21 cellular contexts compared by ENCODE assay signal in genomic region chr7:105719395-105719794, GRCh38.
DNase-seq lines count a peak whose midpoint lies in the region; ATAC-seq and TF ChIP-seq lines count a peak whose summit lies in the region.
"Had no signal": no experiment of that assay in that cellular context is flagged by ENCODE, and none has a peak within 500 bp of the region (broad histone marks: within the 10 kb centered on the region; RNA-seq: fewer than 3 reads in every experiment).

No MANE protein-coding gene starts in this region.

- TF ChIP-seq CTCF in NB4 (IDR thresholded peaks at IDR 0.05; ENCODE audit: low read depth, low read length) (no peak), WTC11 (IDR thresholded peaks at IDR 0.05) (no peak), left lung (IDR thresholded peaks at IDR 0.05) (no peak)

- no peak overlapping the region for H3K23ac ChIP-seq in trophoblast cell (ENCODE audit: low read length)

- no peaks in the 10 kb centered on the region for H3K27me3 Mint-ChIP-seq in WTC11 (ENCODE audit: low read depth)
- H3K27me3 Mint-ChIP-seq: activated CD4-positive, alpha-beta T cell treated with anti-CD3 and anti-CD28 coated beads for 36 hours; activated naive CD4-positive, alpha-beta T cell treated with anti-CD3 and anti-CD28 coated beads, Interleukin-2, amount 10 ng/mL, durations not matched to agents 7 days and 5 days had no signal

- no peak overlapping the region for H3K4me2 ChIP-seq in trophoblast cell (ENCODE audit: low read length)
- H3K4me2 ChIP-seq: A549 had no signal

- H3K9me3 Mint-ChIP-seq in WTC11: no peaks in the 10 kb centered on the region
- H3K9me3 Mint-ChIP-seq: activated naive CD4-positive, alpha-beta T cell treated with anti-CD3 and anti-CD28 coated beads, Interleukin-2, amount 10 ng/mL, durations not matched to agents 7 days and 5 days; mesothelial cell of epicardium; natural killer cell had no signal

- no peak overlapping the region for H4K8ac ChIP-seq in trophoblast cell (ENCODE audit: low read depth, low read length)

- H3K9me3 ChIP-seq in trophoblast cell (ENCODE audit: insufficient read depth, low read depth, low read length) (no peaks in the 10 kb centered on the region), left lung (no peaks in the 10 kb centered on the region)
- H3K9me3 ChIP-seq: A549, HAP-1, pancreas, right lobe of liver had no signal

- no peak overlapping the region for H2BK12ac ChIP-seq in trophoblast cell (ENCODE audit: low read length)

- H3K27ac Mint-ChIP-seq in WTC11: peak overlapping the region; percentile 82
- H3K27ac Mint-ChIP-seq: activated naive CD4-positive, alpha-beta T cell treated with anti-CD3 and anti-CD28 coated beads, Interleukin-2, amount 10 ng/mL, durations not matched to agents 7 days and 5 days; natural killer cell had no signal

- intact Hi-C loops in left lung (cut with DNase I): no loop called here

- no peak overlapping the region for H3K4me3 ChIP-seq in NB4 (ENCODE audit: low read depth, low read length)
- no peak overlapping the region for H3K4me3 ChIP-seq in trophoblast cell (ENCODE audit: low read depth, low read length)
- no peak overlapping the region for H3K4me3 ChIP-seq in left lung
- H3K4me3 ChIP-seq: A549, HAP-1, pancreas, right lobe of liver had no signal

- DNase-seq in NCI-H2171 treated with DMSO at 0.1 percent for 48 hours (lab: John Stamatoyannopoulos, UW) (peak; percentile 59), NCI-H2171 (lab: John Stamatoyannopoulos, UW) (no peak), NB4 (ENCODE audit: low read depth) (peak; percentile 42), WTC11 (ENCODE audit: low spot score) (no peak), trophoblast cell (peak in 1 of 2 donors; percentile 53), left lung (no peak)
- DNase-seq: activated CD4-positive, alpha-beta T cell treated with anti-CD3 and anti-CD28 coated beads for 36 hours; activated naive CD4-positive, alpha-beta T cell treated with anti-CD3 and anti-CD28 coated beads, Interleukin-2, amount 10 ng/mL, durations not matched to agents 7 days and 5 days; activated T-cell treated with anti-CD3 and anti-CD28 coated beads, Interleukin-2, amount 50 U/mL, for 48 hours; dermis blood vessel endothelial cell; left colon; natural killer cell; NCI-H2029; NCI-H526 treated with DMSO at 0.1 percent for 48 hours; pancreas; right lobe of liver had no signal

- H3K36me3 Mint-ChIP-seq in WTC11: 0 out of 2 replicates have a peak, but pooled peaks cover 4% of the 10 kb centered on the region
- H3K36me3 Mint-ChIP-seq: activated naive CD4-positive, alpha-beta T cell treated with anti-CD3 and anti-CD28 coated beads, Interleukin-2, amount 10 ng/mL, durations not matched to agents 7 days and 5 days; natural killer cell had no signal

- no peak overlapping the region for H3K18ac ChIP-seq in trophoblast cell (ENCODE audit: low read length)

- no CpG with 5 or more reads among the region's 2 CpGs for WGBS in trophoblast cell (ENCODE audit: extremely low coverage, insufficient coverage, insufficient read length)

- peak; percentile 32 for ATAC-seq in WTC11
- no peak for ATAC-seq in HG02798 (IDR thresholded peaks at IDR 0.05; ENCODE audit: poor library complexity, unreplicated experiment)
- ATAC-seq in GM21723 (IDR thresholded peaks at IDR 0.05; ENCODE audit: unreplicated experiment): no peak
- ATAC-seq in left lung: no peak
- ATAC-seq: A549; activated CD4-positive, alpha-beta T cell treated with anti-CD3 and anti-CD28 coated beads for 36 hours; left colon; natural killer cell had no signal

- no peak overlapping the region for H3K9ac ChIP-seq in trophoblast cell (ENCODE audit: low read length)

- no peak overlapping the region for H2BK5ac ChIP-seq in trophoblast cell (ENCODE audit: low read depth, low read length, poor library complexity)

- H3K79me1 ChIP-seq in trophoblast cell (ENCODE audit: low read length): no peaks in the 10 kb centered on the region

- no peak overlapping the region for H3K4ac ChIP-seq in trophoblast cell (ENCODE audit: low read depth, low read length)

- TF ChIP-seq POLR2A in NB4 (IDR thresholded peaks at IDR 0.05; ENCODE audit: extremely low read depth, insufficient read length): no peak

- H4K91ac ChIP-seq in trophoblast cell (ENCODE audit: low read depth, low read length): no peak overlapping the region

- H3K36me3 ChIP-seq in trophoblast cell (ENCODE audit: control insufficient read depth in 1 of 2, insufficient read depth in 2 of 2, low read length in 2 of 2): no peaks in the 10 kb centered on the region
- H3K36me3 ChIP-seq in left lung: no peaks in the 10 kb centered on the region
- H3K36me3 ChIP-seq: HAP-1, pancreas, right lobe of liver had no signal

- POLR2A ChIA-PET in WTC11 (lab: Charles Lee): no interaction called here

- peaks cover 14 to 17% of the 10 kb centered on the region in 2 experiments for H3K4me1 ChIP-seq in trophoblast cell (ENCODE audit: control insufficient read depth in 1 of 2, insufficient read depth in 2 of 2, low read length in 2 of 2)
- peaks cover 0 to 8% of the 10 kb centered on the region in 2 donors for H3K4me1 ChIP-seq in left lung
- H3K4me1 ChIP-seq: A549, HAP-1 had no signal

- CTCF ChIA-PET in WTC11 (lab: Charles Lee): no interaction called here

- H3K14ac ChIP-seq in trophoblast cell (ENCODE audit: low read length): no peak overlapping the region

- no peak overlapping the region for H2AK5ac ChIP-seq in trophoblast cell (ENCODE audit: low read length)

- no peaks in the 10 kb centered on the region for H3K27me3 ChIP-seq in trophoblast cell (ENCODE audit: insufficient read depth, low read length)
- H3K27me3 ChIP-seq in left lung: no peaks in the 10 kb centered on the region
- H3K27me3 ChIP-seq: pancreas, right lobe of liver had no signal

- H3K27ac ChIP-seq in trophoblast cell (ENCODE audit: low read depth, low read length): peak overlapping the region; percentile 4
- H3K27ac ChIP-seq in left lung: no peak overlapping the region
- H3K27ac ChIP-seq: A549, right lobe of liver had no signal

- no peak overlapping the region for H2BK120ac ChIP-seq in trophoblast cell (ENCODE audit: insufficient read depth, low read length, poor library complexity)

- no peak overlapping the region for H4K12ac ChIP-seq in trophoblast cell (ENCODE audit: low read depth, low read length)

- H3K79me2 ChIP-seq in trophoblast cell (ENCODE audit: control insufficient read depth, insufficient read depth, low read length, poor library complexity): no peaks in the 10 kb centered on the region

- no peak overlapping the region for H2AFZ ChIP-seq in trophoblast cell (ENCODE audit: insufficient read depth, low read length, poor library complexity)

- H3K4me1 Mint-ChIP-seq in WTC11: peaks cover 51% of the 10 kb centered on the region
- H3K4me1 Mint-ChIP-seq: activated naive CD4-positive, alpha-beta T cell treated with anti-CD3 and anti-CD28 coated beads, Interleukin-2, amount 10 ng/mL, durations not matched to agents 7 days and 5 days had no signal

- H3K4me3 Mint-ChIP-seq in WTC11: no peak overlapping the region
- H3K4me3 Mint-ChIP-seq: activated CD4-positive, alpha-beta T cell treated with anti-CD3 and anti-CD28 coated beads for 36 hours; activated naive CD4-positive, alpha-beta T cell treated with anti-CD3 and anti-CD28 coated beads, Interleukin-2, amount 10 ng/mL, durations not matched to agents 7 days and 5 days; mesothelial cell of epicardium; natural killer cell had no signal

TF ChIP-seq in WTC11, 78 proteins besides CTCF, POLR2A, EP300 and RAD21 (continues in another document):
- TF ChIP-seq RELA (CRISPR knock-in tag; IDR thresholded peaks at IDR 0.05; ENCODE audit: borderline replicate concordance) (no peak), ZNF263 (CRISPR knock-in tag; IDR thresholded peaks at IDR 0.05; ENCODE audit: low read depth) (no peak), TEAD1 (CRISPR knock-in tag; IDR thresholded peaks at IDR 0.05) (no peak), ETV6 (CRISPR knock-in tag; IDR thresholded peaks at IDR 0.05) (no peak), PREB (CRISPR knock-in tag; IDR thresholded peaks at IDR 0.05; ENCODE audit: borderline replicate concordance) (no peak), ZNF232 (CRISPR knock-in tag; IDR thresholded peaks at IDR 0.05) (no peak), SOX15 (CRISPR knock-in tag; IDR thresholded peaks at IDR 0.05) (no peak)
- TF ChIP-seq, protein P1, sequence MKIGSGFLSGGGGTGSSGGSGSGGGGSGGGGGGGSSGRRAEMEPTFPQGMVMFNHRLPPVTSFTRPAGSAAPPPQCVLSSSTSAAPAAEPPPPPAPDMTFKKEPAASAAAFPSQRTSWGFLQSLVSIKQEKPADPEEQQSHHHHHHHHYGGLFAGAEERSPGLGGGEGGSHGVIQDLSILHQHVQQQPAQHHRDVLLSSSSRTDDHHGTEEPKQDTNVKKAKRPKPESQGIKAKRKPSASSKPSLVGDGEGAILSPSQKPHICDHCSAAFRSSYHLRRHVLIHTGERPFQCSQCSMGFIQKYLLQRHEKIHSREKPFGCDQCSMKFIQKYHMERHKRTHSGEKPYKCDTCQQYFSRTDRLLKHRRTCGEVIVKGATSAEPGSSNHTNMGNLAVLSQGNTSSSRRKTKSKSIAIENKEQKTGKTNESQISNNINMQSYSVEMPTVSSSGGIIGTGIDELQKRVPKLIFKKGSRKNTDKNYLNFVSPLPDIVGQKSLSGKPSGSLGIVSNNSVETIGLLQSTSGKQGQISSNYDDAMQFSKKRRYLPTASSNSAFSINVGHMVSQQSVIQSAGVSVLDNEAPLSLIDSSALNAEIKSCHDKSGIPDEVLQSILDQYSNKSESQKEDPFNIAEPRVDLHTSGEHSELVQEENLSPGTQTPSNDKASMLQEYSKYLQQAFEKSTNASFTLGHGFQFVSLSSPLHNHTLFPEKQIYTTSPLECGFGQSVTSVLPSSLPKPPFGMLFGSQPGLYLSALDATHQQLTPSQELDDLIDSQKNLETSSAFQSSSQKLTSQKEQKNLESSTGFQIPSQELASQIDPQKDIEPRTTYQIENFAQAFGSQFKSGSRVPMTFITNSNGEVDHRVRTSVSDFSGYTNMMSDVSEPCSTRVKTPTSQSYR (CRISPR knock-in tag; IDR thresholded peaks at IDR 0.05): no peak

Comparison
In these comparisons a context has a peak if more than half of its experiments do, and no peak if none do; other contexts are left out.
1. DNase-seq: peak in NCI-H2171 treated with DMSO at 0.1 percent for 48 hours (single experiment) and NB4 (single experiment); none in NCI-H2171 (single experiment), WTC11 (single experiment) and left lung (0 of 2).